27 cellular contexts compared by ENCODE assay signal in the genomic region with DNA sequence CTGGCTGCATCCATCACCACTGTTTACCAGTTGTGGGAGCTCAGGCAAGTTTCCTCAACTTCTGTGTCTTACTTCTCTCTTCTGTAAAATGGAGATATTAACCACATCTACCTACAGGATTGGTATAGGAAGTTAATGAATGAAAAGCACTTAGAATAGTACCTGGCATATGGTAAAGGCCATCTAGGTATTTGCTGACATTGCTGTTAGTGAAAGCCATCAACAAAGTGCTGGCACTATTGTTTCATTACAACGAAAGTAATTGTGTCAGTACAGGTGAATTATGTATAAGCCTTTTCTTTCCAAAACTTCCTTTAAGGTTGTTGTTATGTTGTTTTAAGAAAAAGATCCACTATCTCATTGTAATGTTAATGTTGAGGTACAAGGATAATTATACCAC.
"Had no signal": no experiment of that assay in that cellular context is flagged by ENCODE, and none has a peak within 500 bp of the region (broad histone marks: within the 10 kb centered on the region; RNA-seq: fewer than 3 reads in every experiment).

No MANE protein-coding gene starts in this region.

- H3K4me3 ChIP-seq: cardiac muscle cell, PC-9, SJCRH30, SK-N-MC had no signal

- DNase-seq: activated CD4-positive, alpha-beta T cell treated with anti-CD3 and anti-CD28 coated beads, Interleukin-2, amount 10 ng/mL, durations not matched to agents 24 days and 14 days; activated CD4-positive, alpha-beta T cell treated with anti-CD3 and anti-CD28 coated beads, Interleukin-2, amount 50 U/mL, for 4 hours; activated CD8-positive, alpha-beta T cell treated with anti-CD3 and anti-CD28 coated beads for 36 hours; activated effector memory CD4-positive, alpha-beta T cell treated with anti-CD3 and anti-CD28 coated beads, Interleukin-2, amount 50 U/mL, for 16 hours; activated naive CD4-positive, alpha-beta T cell; activated naive CD4-positive, alpha-beta T cell treated with anti-CD3 and anti-CD28 coated beads, Interleukin-2, amount 50 U/mL, for 16 hours; activated naive CD8-positive, alpha-beta T cell treated with anti-CD3 and anti-CD28 coated beads for 36 hours; activated T-cell treated with anti-CD3 and anti-CD28 coated beads, Interleukin-2, amount 50 U/mL, for 1 hour; activated T-cell treated with anti-CD3 and anti-CD28 coated beads, Interleukin-2, amount 50 U/mL, for 72 hours; amniotic stem cell; aorta; NCI-H1092 treated with DMSO at 0.1 percent for 48 hours; NCI-H1417; NCI-H146; NCI-H187 treated with DMSO at 0.1 percent for 48 hours; NCI-H2081; NCI-H510A; NCI-H526; NCI-H748 treated with DMSO at 0.1 percent for 48 hours; NK-92 treated with Interleukin-12 subunit alpha and Interleukin-12 subunit beta, amount 100 ng/mL, for 24 hours; PC-9; SHP77; SJCRH30; T1000 had no signal

- H2AFZ ChIP-seq: PC-9 had no signal

- H3K4me2 ChIP-seq: PC-9 had no signal

- H3K9me3 ChIP-seq: SJCRH30 had no signal

- H3K27me3 ChIP-seq: cardiac muscle cell, SJCRH30 had no signal

- H3K36me3 ChIP-seq: cardiac muscle cell, SJCRH30 had no signal

- H3K27ac ChIP-seq: cardiac muscle cell, PC-9, SJCRH30, SK-N-MC had no signal

- ATAC-seq: activated CD8-positive, alpha-beta T cell treated with anti-CD3 and anti-CD28 coated beads for 36 hours; activated T-cell treated with anti-CD3 and anti-CD28 coated beads, Interleukin-2, amount 50 U/mL, for 72 hours; activated T-helper 17 cell treated with anti-CD3 and anti-CD28 coated beads, Interleukin-2, amount 50 U/mL, for 72 hours had no signal
